In the genomic region with DNA sequence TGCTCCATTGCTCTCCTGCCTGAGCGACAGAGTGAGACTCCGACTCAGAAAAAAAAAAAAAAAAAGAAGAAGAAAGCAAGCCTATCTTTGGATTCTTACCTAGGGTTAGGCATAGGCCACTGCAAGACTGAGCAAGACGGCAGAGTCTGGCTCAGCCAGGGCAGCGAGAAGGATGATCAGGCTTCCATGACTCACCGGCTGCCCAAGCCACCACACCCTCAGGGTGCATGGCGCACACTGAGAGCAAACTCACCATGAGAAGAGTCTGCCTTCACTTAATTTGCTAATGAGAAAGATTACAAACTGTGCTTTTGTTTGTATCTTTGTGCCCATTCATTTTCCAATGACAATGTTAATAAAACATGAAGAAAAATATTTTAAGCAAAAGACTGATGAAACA, we compare ENCODE assay signal across 16 cellular contexts. TPM values are rescaled to one million over a fixed set of nuclear protein-coding genes. Genes with fewer than 3 reads are reported as not detected.
DNase-seq lines count a peak whose midpoint lies in the region; ATAC-seq, FAIRE-seq and TF ChIP-seq lines count a peak whose summit lies in the region.
"Had no signal": no experiment of that assay in that cellular context is flagged by ENCODE, and none has a peak within 500 bp of the region (broad histone marks: within the 10 kb centered on the region; RNA-seq: fewer than 3 reads in every experiment).

No MANE protein-coding gene starts in this region.

- H3K36me3 ChIP-seq in bronchial epithelial cell (ENCODE audit: control insufficient read depth, insufficient read depth, low read length): peaks cover 2% of the 10 kb centered on the region
- H3K36me3 ChIP-seq: brain microvascular endothelial cell, esophagus muscularis mucosa, right atrium auricular region had no signal

- ATAC-seq in omental fat pad (ENCODE audit: low FRiP score) (peak; percentile 88), HG03039 (IDR thresholded peaks at IDR 0.05; ENCODE audit: unreplicated experiment) (no peak), HG02840 (IDR thresholded peaks at IDR 0.05; ENCODE audit: low FRiP score, unreplicated experiment) (no peak), GM21447 (IDR thresholded peaks at IDR 0.05; ENCODE audit: unreplicated experiment) (no peak)
- ATAC-seq: activated naive CD4-positive, alpha-beta T cell treated with anti-CD3 and anti-CD28 coated beads, Interleukin-2, amount 50 U/mL, for 72 hours had no signal

- DNase-seq in Daoy (ENCODE audit: low read depth): peak; percentile 92
- peak; percentile 27 for DNase-seq in NCI-H460 (ENCODE audit: extremely low read depth, low read depth)
- peak; percentile 96 for DNase-seq in bronchial epithelial cell (ENCODE audit: low read depth)
- no peak for DNase-seq in omental fat pad (ENCODE audit: low spot score)
- DNase-seq in GM12892 (ENCODE audit: insufficient read length): no peak
- DNase-seq: activated CD4-positive, alpha-beta T cell treated with anti-CD3 and anti-CD28 coated beads, Interleukin-2, amount 50 U/mL, for 4 hours; brain microvascular endothelial cell; NCI-H1092; RPMI8226; SW 1271 had no signal

- no peaks in the 10 kb centered on the region for H3K27me3 ChIP-seq in bronchial epithelial cell (ENCODE audit: control insufficient read depth, insufficient read depth, low read length)
- H3K27me3 ChIP-seq: brain microvascular endothelial cell, right atrium auricular region had no signal

- TF ChIP-seq POLR2A in GM12892 (IDR thresholded peaks at IDR 0.05; ENCODE audit: low read depth, low read length): no peak

- no peak for FAIRE-seq in bronchial epithelial cell (lab: Jason Lieb, UNC)
- FAIRE-seq in GM12892 (lab: Jason Lieb, UNC): no peak

- no peak overlapping the region for H3K4me3 ChIP-seq in bronchial epithelial cell (ENCODE audit: low read depth, low read length)
- H3K4me3 ChIP-seq: esophagus muscularis mucosa, right atrium auricular region had no signal

- TF ChIP-seq CTCF in bronchial epithelial cell (IDR thresholded peaks at IDR 0.05; ENCODE audit: insufficient read depth, low read length, severe bottlenecking) (no peak), omental fat pad (IDR thresholded peaks at IDR 0.05) (no peak)

RNA-seq across cellular contexts. Expression of gene FAM110C, which starts 8.2 kb away (rescaled TPM):
- 0.57 and 2.2 TPM in 2 replicates for total RNA-seq in Daoy (2014; rRNA removed; shearing (Covaris generic))
- 0.32 and 0.62 TPM in 2 replicates for total RNA-seq in NCI-H460 (2014; rRNA removed; shearing (Covaris generic))
- polyA plus RNA-seq in NCI-H460 (2014; cell fraction: nucleus; rRNA removed): 1.4 TPM in 1 of 2 replicates, not detected in the other
- total RNA-seq in bronchial epithelial cell (9.2 and 9.9 TPM in 2 replicates), omental fat pad (10 to 100 TPM in 2 of 4 donors, 1 to 10 TPM in 1, under 1 TPM in 1; 0.63 to 78.6 (median 18.0) TPM)
- polyA plus RNA-seq in GM12892 (2012; ENCODE audit: missing spikeins): not detected

Comparison
In these comparisons a context has a peak if more than half of its experiments do, and no peak if none do; other contexts are left out.
1. DNase-seq: peak in Daoy (single experiment), NCI-H460 (single experiment) and bronchial epithelial cell (single experiment); none in omental fat pad (single experiment) and GM12892 (single experiment).